In genomic region chr2:240252191-240252871, GRCh38 we compare ENCODE assay signal across 12 cellular contexts.
A peak's percentile ranks its signal among the peaks of the same experiment; 100 is the strongest.
DNase-seq lines count a peak whose midpoint lies in the region; ATAC-seq and TF ChIP-seq lines count a peak whose summit lies in the region.
"Had no signal": no experiment of that assay in that cellular context is flagged by ENCODE, and none has a peak within 500 bp of the region (broad histone marks: within the 10 kb centered on the region; RNA-seq: fewer than 3 reads in every experiment).

No MANE protein-coding gene starts in this region.

- H3K4me2 ChIP-seq in trophoblast cell (ENCODE audit: low read length): no peak overlapping the region

- peak; percentile 13 for DNase-seq in activated CD8-positive, alpha-beta T cell treated with anti-CD3 and anti-CD28 coated beads, Interleukin-2, amount 10 ng/mL, durations not matched to agents 7 days and 5 days
- DNase-seq in activated CD8-positive, alpha-beta T cell treated with anti-CD3 and anti-CD28 coated beads for 36 hours: no peak
- DNase-seq in right atrium auricular region (ENCODE audit: low spot score) (peak; percentile 58), trophoblast cell (no peak), upper lobe of right lung (no peak)
- no peak for DNase-seq in stimulated activated CD4-positive, alpha-beta T cell treated with anti-CD3 and anti-CD28 coated beads, Interleukin-4, amount 100 ng/mL, for 24 hours
- DNase-seq: central memory CD4-positive, alpha-beta T cell; stimulated activated CD4-positive, alpha-beta T cell treated with anti-CD3 and anti-CD28 coated beads, Interleukin-2, amount 100 ng/mL, for 24 hours had no signal

- no CpG with 5 or more reads among the region's 20 CpGs for WGBS in trophoblast cell (ENCODE audit: extremely low coverage, insufficient coverage, insufficient read length)

- H2AFZ ChIP-seq in trophoblast cell (ENCODE audit: insufficient read depth, low read length, poor library complexity): no peak overlapping the region

- no peak overlapping the region for H3K27ac Mint-ChIP-seq in activated CD8-positive, alpha-beta T cell treated with anti-CD3 and anti-CD28 coated beads, Interleukin-2, amount 10 ng/mL, durations not matched to agents 7 days and 5 days
- H3K27ac Mint-ChIP-seq in activated CD8-positive, alpha-beta T cell treated with anti-CD3 and anti-CD28 coated beads for 36 hours: no peak overlapping the region
- H3K27ac Mint-ChIP-seq: activated CD4-positive, alpha-beta T cell treated with anti-CD3 and anti-CD28 coated beads, Interleukin-2, amount 10 ng/mL, durations not matched to agents 24 days and 14 days; T-helper 1 cell treated with Interleukin-12 subunit alpha and Interleukin-12 subunit beta and Interleukin-4 antibody, amounts not matched to agents 30 μg/mL and 1 μg/mL, for 36 hours had no signal

- TF ChIP-seq CTCF in activated CD8-positive, alpha-beta T cell treated with anti-CD3 and anti-CD28 coated beads for 36 hours (IDR thresholded peaks at IDR 0.05): no peak
- no peak for TF ChIP-seq CTCF in right atrium auricular region (IDR thresholded peaks at IDR 0.05)
- TF ChIP-seq CTCF in upper lobe of right lung (IDR thresholded peaks at IDR 0.05): no peak

- H3K4me3 Mint-ChIP-seq in activated CD8-positive, alpha-beta T cell treated with anti-CD3 and anti-CD28 coated beads, Interleukin-2, amount 10 ng/mL, durations not matched to agents 7 days and 5 days: no peak overlapping the region
- no peak overlapping the region for H3K4me3 Mint-ChIP-seq in activated CD8-positive, alpha-beta T cell treated with anti-CD3 and anti-CD28 coated beads for 36 hours
- H3K4me3 Mint-ChIP-seq: activated CD4-positive, alpha-beta T cell treated with anti-CD3 and anti-CD28 coated beads, Interleukin-2, amount 10 ng/mL, durations not matched to agents 24 days and 14 days; T-helper 1 cell treated with Interleukin-12 subunit alpha and Interleukin-12 subunit beta and Interleukin-4 antibody, amounts not matched to agents 30 μg/mL and 1 μg/mL, for 36 hours had no signal

- intact Hi-C loops in activated CD8-positive, alpha-beta T cell treated with anti-CD3 and anti-CD28 coated beads for 36 hours (cut with micrococcal nuclease): no loop called here
- intact Hi-C loops in upper lobe of right lung (cut with DNase I): no loop called here

- no peak overlapping the region for H4K12ac ChIP-seq in trophoblast cell (ENCODE audit: low read depth, low read length)

- H3K23ac ChIP-seq in trophoblast cell (ENCODE audit: low read length): no peak overlapping the region

- H3K9me3 ChIP-seq in right atrium auricular region (no peaks in the 10 kb centered on the region), trophoblast cell (ENCODE audit: insufficient read depth, low read depth, low read length) (peaks cover 3% of the 10 kb centered on the region), upper lobe of right lung (no peaks in the 10 kb centered on the region)

- no peaks in the 10 kb centered on the region for H3K4me1 Mint-ChIP-seq in activated CD8-positive, alpha-beta T cell treated with anti-CD3 and anti-CD28 coated beads, Interleukin-2, amount 10 ng/mL, durations not matched to agents 7 days and 5 days (ENCODE audit: low read depth)
- H3K4me1 Mint-ChIP-seq in activated CD8-positive, alpha-beta T cell treated with anti-CD3 and anti-CD28 coated beads for 36 hours (ENCODE audit: low read depth): no peaks in the 10 kb centered on the region
- H3K4me1 Mint-ChIP-seq: activated CD4-positive, alpha-beta T cell treated with anti-CD3 and anti-CD28 coated beads, Interleukin-2, amount 10 ng/mL, durations not matched to agents 24 days and 14 days had no signal

- H3K79me1 ChIP-seq in trophoblast cell (ENCODE audit: low read length): peaks cover 52% of the 10 kb centered on the region

- H3K36me3 ChIP-seq in right atrium auricular region: no peaks in the 10 kb centered on the region
- no peaks in the 10 kb centered on the region for H3K36me3 ChIP-seq in trophoblast cell (ENCODE audit: control insufficient read depth in 1 of 2, insufficient read depth in 2 of 2, low read length in 2 of 2)
- H3K36me3 ChIP-seq in upper lobe of right lung: no peaks in the 10 kb centered on the region

- H3K4me1 ChIP-seq in right atrium auricular region (peaks cover 0 to 52% of the 10 kb centered on the region in 2 donors), trophoblast cell (ENCODE audit: control insufficient read depth in 1 of 2, insufficient read depth in 2 of 2, low read length in 2 of 2) (peaks cover 47 to 51% of the 10 kb centered on the region in 2 experiments), upper lobe of right lung (peaks cover 15% of the 10 kb centered on the region)

- no peak overlapping the region for H2BK12ac ChIP-seq in trophoblast cell (ENCODE audit: low read length)

- H4K91ac ChIP-seq in trophoblast cell (ENCODE audit: low read depth, low read length): peak overlapping the region; percentile 52

- no peak overlapping the region for H4K8ac ChIP-seq in trophoblast cell (ENCODE audit: low read depth, low read length)

- peak overlapping the region; percentile 87 to 95 for H3K27ac ChIP-seq in right atrium auricular region
- no peak overlapping the region for H3K27ac ChIP-seq in trophoblast cell (ENCODE audit: low read depth, low read length)
- H3K27ac ChIP-seq in upper lobe of right lung: peak overlapping the region; percentile 74

- peak overlapping the region; percentile 40 for H2AK5ac ChIP-seq in trophoblast cell (ENCODE audit: low read length)

- H3K4ac ChIP-seq in trophoblast cell (ENCODE audit: low read depth, low read length): no peak overlapping the region

- H3K4me3 ChIP-seq in right atrium auricular region (no peak overlapping the region), trophoblast cell (ENCODE audit: low read depth, low read length) (no peak overlapping the region), upper lobe of right lung (no peak overlapping the region)

- H2BK120ac ChIP-seq in trophoblast cell (ENCODE audit: insufficient read depth, low read length, poor library complexity): peak overlapping the region; percentile 1

- peak overlapping the region; percentile 21 for H3K14ac ChIP-seq in trophoblast cell (ENCODE audit: low read length)

- H3K18ac ChIP-seq in trophoblast cell (ENCODE audit: low read length): peak overlapping the region; percentile 13

- CTCF ChIA-PET in activated CD8-positive, alpha-beta T cell treated with anti-CD3 and anti-CD28 coated beads, Interleukin-2, amount 10 ng/mL, durations not matched to agents 7 days and 5 days (lab: Charles Lee): no interaction called here
- CTCF ChIA-PET in activated CD8-positive, alpha-beta T cell treated with anti-CD3 and anti-CD28 coated beads for 36 hours (lab: Charles Lee): interaction anchor here (0.7 kb wide), 1 partner anchor 19 kb away, joined by 3 read pairs; no protein-coding TSS in a partner anchor

- H3K27me3 ChIP-seq in right atrium auricular region (no peaks in the 10 kb centered on the region), trophoblast cell (ENCODE audit: insufficient read depth, low read length) (no peaks in the 10 kb centered on the region), upper lobe of right lung (no peaks in the 10 kb centered on the region)

- H3K9ac ChIP-seq in trophoblast cell (ENCODE audit: low read length): no peak overlapping the region

- H3K79me2 ChIP-seq in trophoblast cell (ENCODE audit: control insufficient read depth, insufficient read depth, low read length, poor library complexity): peaks cover 4% of the 10 kb centered on the region

- POLR2A ChIA-PET in activated CD8-positive, alpha-beta T cell treated with anti-CD3 and anti-CD28 coated beads, Interleukin-2, amount 10 ng/mL, durations not matched to agents 7 days and 5 days (lab: Charles Lee): no interaction called here
- POLR2A ChIA-PET in activated CD8-positive, alpha-beta T cell treated with anti-CD3 and anti-CD28 coated beads for 36 hours (lab: Charles Lee): no interaction called here

- H3K9me3 Mint-ChIP-seq in activated CD8-positive, alpha-beta T cell treated with anti-CD3 and anti-CD28 coated beads, Interleukin-2, amount 10 ng/mL, durations not matched to agents 7 days and 5 days (ENCODE audit: insufficient read depth): no peaks in the 10 kb centered on the region
- H3K9me3 Mint-ChIP-seq in activated CD8-positive, alpha-beta T cell treated with anti-CD3 and anti-CD28 coated beads for 36 hours: no peaks in the 10 kb centered on the region
- H3K9me3 Mint-ChIP-seq: activated CD4-positive, alpha-beta T cell treated with anti-CD3 and anti-CD28 coated beads, Interleukin-2, amount 10 ng/mL, durations not matched to agents 24 days and 14 days; T-helper 1 cell treated with Interleukin-12 subunit alpha and Interleukin-12 subunit beta and Interleukin-4 antibody, amounts not matched to agents 30 μg/mL and 1 μg/mL, for 36 hours had no signal

- no peak for ATAC-seq in activated CD8-positive, alpha-beta T cell treated with anti-CD3 and anti-CD28 coated beads, Interleukin-2, amount 10 ng/mL, durations not matched to agents 7 days and 5 days
- no peak for ATAC-seq in activated CD8-positive, alpha-beta T cell treated with anti-CD3 and anti-CD28 coated beads for 36 hours
- ATAC-seq in upper lobe of right lung (no peak), HG02870 (IDR thresholded peaks at IDR 0.05; ENCODE audit: unreplicated experiment) (no peak), GM19467 (IDR thresholded peaks at IDR 0.05; ENCODE audit: unreplicated experiment) (no peak)

- no peak overlapping the region for H2BK5ac ChIP-seq in trophoblast cell (ENCODE audit: low read depth, low read length, poor library complexity)

- no peaks in the 10 kb centered on the region for H3K27me3 Mint-ChIP-seq in activated CD8-positive, alpha-beta T cell treated with anti-CD3 and anti-CD28 coated beads, Interleukin-2, amount 10 ng/mL, durations not matched to agents 7 days and 5 days (ENCODE audit: low read depth)
- no peaks in the 10 kb centered on the region for H3K27me3 Mint-ChIP-seq in activated CD8-positive, alpha-beta T cell treated with anti-CD3 and anti-CD28 coated beads for 36 hours
- H3K27me3 Mint-ChIP-seq: activated CD4-positive, alpha-beta T cell treated with anti-CD3 and anti-CD28 coated beads, Interleukin-2, amount 10 ng/mL, durations not matched to agents 24 days and 14 days had no signal

- H3K36me3 Mint-ChIP-seq in activated CD8-positive, alpha-beta T cell treated with anti-CD3 and anti-CD28 coated beads, Interleukin-2, amount 10 ng/mL, durations not matched to agents 7 days and 5 days (ENCODE audit: low read depth): no peaks in the 10 kb centered on the region
- H3K36me3 Mint-ChIP-seq in activated CD8-positive, alpha-beta T cell treated with anti-CD3 and anti-CD28 coated beads for 36 hours (ENCODE audit: low read depth): no peaks in the 10 kb centered on the region

Comparison
In these comparisons a context has a peak if more than half of its experiments do, and no peak if none do; other contexts are left out.
1. DNase-seq: peak in activated CD8-positive, alpha-beta T cell treated with anti-CD3 and anti-CD28 coated beads, Interleukin-2, amount 10 ng/mL, durations not matched to agents 7 days and 5 days (single experiment) and right atrium auricular region (single experiment); none in activated CD8-positive, alpha-beta T cell treated with anti-CD3 and anti-CD28 coated beads for 36 hours (single experiment), trophoblast cell (0 of 2), upper lobe of right lung (single experiment) and stimulated activated CD4-positive, alpha-beta T cell treated with anti-CD3 and anti-CD28 coated beads, Interleukin-4, amount 100 ng/mL, for 24 hours (single experiment).